In the genomic region with DNA sequence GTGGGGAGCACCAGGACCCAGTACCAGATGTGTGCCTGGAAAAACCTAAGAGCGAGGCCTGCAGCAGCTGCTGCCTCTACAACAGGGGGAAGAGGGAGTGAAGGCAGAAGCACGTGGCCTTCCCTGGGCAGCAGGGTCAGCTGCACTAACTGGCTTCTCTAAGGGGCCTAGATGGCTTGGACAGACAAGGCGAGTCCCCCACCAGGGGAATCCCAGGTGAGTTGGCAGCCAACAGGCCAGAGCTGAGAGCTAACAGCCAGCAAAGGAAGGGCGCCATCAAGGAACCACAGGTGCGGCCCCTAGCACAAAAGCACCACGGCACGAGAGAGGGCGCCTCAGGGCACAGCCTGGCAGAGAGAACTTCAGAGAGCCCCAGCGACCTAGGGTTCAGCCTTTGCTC, we compare ENCODE assay signal across 26 cellular contexts. TPM values are rescaled to one million over a fixed set of nuclear protein-coding genes. Genes with fewer than 3 reads are reported as not detected.
A peak's percentile ranks its signal among the peaks of the same experiment; 100 is the strongest.
DNase-seq lines count a peak whose midpoint lies in the region; ATAC-seq, FAIRE-seq and TF ChIP-seq lines count a peak whose summit lies in the region.
"Had no signal": no experiment of that assay in that cellular context is flagged by ENCODE, and none has a peak within 500 bp of the region (broad histone marks: within the 10 kb centered on the region; RNA-seq: fewer than 3 reads in every experiment).

No MANE protein-coding gene starts in this region.

- no peak overlapping the region for H2AK5ac ChIP-seq in H9 (ENCODE audit: insufficient read length, low read length)

- H3K23ac ChIP-seq in H9 (ENCODE audit: insufficient read length, low read depth, low read length) = no peak overlapping the region

- H3K9ac ChIP-seq in H9 (ENCODE audit: extremely low read depth, insufficient read length, low read length) = no peak overlapping the region
- H3K9ac ChIP-seq in kidney (ENCODE audit: low read length in 2 of 2) = peak overlapping the region in 1 of 2 donors; percentile 15

- no peaks in the 10 kb centered on the region for H3K9me3 Mint-ChIP-seq in H9
- H3K9me3 Mint-ChIP-seq: CD8-positive, alpha-beta T cell had no signal

- H3K27ac ChIP-seq in H9 (ENCODE audit: insufficient read length, low read depth, low read length) (no peak overlapping the region), KOPT-K1 (ENCODE audit: low read depth, low read length, poor library complexity, severe bottlenecking) (peak overlapping the region; percentile 77), kidney (ENCODE audit: low read depth in 2 of 2, low read length in 2 of 2) (peak overlapping the region; percentile 74 to 87), spleen (no peak overlapping the region)
- H3K27ac ChIP-seq: C4-2B, SK-N-MC had no signal

- no peak overlapping the region for H3K4ac ChIP-seq in H9 (ENCODE audit: low read depth, low read length)

- H3K56ac ChIP-seq in H9 (ENCODE audit: insufficient read length, low read depth, low read length) = no peak overlapping the region

- H3K4me3 Mint-ChIP-seq in H9 = no peak overlapping the region
- H3K4me3 Mint-ChIP-seq: B cell; CD8-positive, alpha-beta T cell had no signal

- H3K4me3 ChIP-seq in kidney (ENCODE audit: low read length in 2 of 2) = no peak overlapping the region
- no peak overlapping the region for H3K4me3 ChIP-seq in spleen
- H3K4me3 ChIP-seq: SK-N-MC had no signal

- H3K27ac Mint-ChIP-seq in H9 = peak overlapping the region in 1 of 3 experiments; percentile 93; a peak in 1 of 7 replicates
- H3K27ac Mint-ChIP-seq: B cell; CD8-positive, alpha-beta T cell had no signal

- H2BK15ac ChIP-seq in H9 (ENCODE audit: low read depth, low read length) = 0 out of 2 replicates have a peak overlapping the region, but pooled peaks have one; percentile 38

- H3K27me3 Mint-ChIP-seq in H9 (ENCODE audit: low read depth) = peaks cover 20% of the 10 kb centered on the region

- H3K23me2 ChIP-seq in H9 (ENCODE audit: insufficient read length, low read depth, low read length, poor library complexity, severe bottlenecking) = no peaks in the 10 kb centered on the region

- H3K36me3 ChIP-seq in KOPT-K1 (ENCODE audit: insufficient read depth, low read length) (no peaks in the 10 kb centered on the region), kidney (ENCODE audit: control insufficient read depth in 1 of 2, insufficient read depth in 2 of 2, low read length in 2 of 2) (no peaks in the 10 kb centered on the region), spleen (no peaks in the 10 kb centered on the region)

- H2BK20ac ChIP-seq in H9 (ENCODE audit: low read depth, low read length, poor library complexity, severe bottlenecking) = no peak overlapping the region

- H3K14ac ChIP-seq in H9 (ENCODE audit: insufficient read depth, low read length) = peak overlapping the region; percentile 13; the same call in 1 of the 2 replicates

- H4K8ac ChIP-seq in H9 (replicated peaks; ENCODE audit: insufficient read length, low read depth, low read length) = no peak overlapping the region

- no peak overlapping the region for H2BK120ac ChIP-seq in H9 (ENCODE audit: low read depth, low read length, poor library complexity, severe bottlenecking)

- no peaks in the 10 kb centered on the region for H3K27me3 ChIP-seq in H9 (ENCODE audit: insufficient read depth, low read length)
- H3K27me3 ChIP-seq in spleen (replicated peaks in 1 of 7) = peaks cover 0 to 18% (median 0%) of the 10 kb centered on the region in 7 donors

- H3K4me2 ChIP-seq in H9 (ENCODE audit: insufficient read depth, insufficient read length, low read length) = no peak overlapping the region

- no peak for ATAC-seq in HG02840 (IDR thresholded peaks at IDR 0.05; ENCODE audit: low FRiP score, unreplicated experiment)
- ATAC-seq: CD8-positive, alpha-beta T cell; Panc1 had no signal

- H3K79me1 ChIP-seq in H9 (ENCODE audit: insufficient read depth, low read depth, low read length, poor library complexity, severe bottlenecking) = no peaks in the 10 kb centered on the region

- FAIRE-seq in kidney (lab: Jason Lieb, UNC) = no peak

- H3K9me3 ChIP-seq in H9 (ENCODE audit: control insufficient read depth, low read depth, low read length) (no peaks in the 10 kb centered on the region), KOPT-K1 (ENCODE audit: insufficient read depth, low read length, poor library complexity, severe bottlenecking) (no peaks in the 10 kb centered on the region), kidney (ENCODE audit: control insufficient read depth in 1 of 2, low read length in 2 of 2) (no peaks in the 10 kb centered on the region), spleen (no peaks in the 10 kb centered on the region)

- no peaks in the 10 kb centered on the region for H3K4me1 ChIP-seq in H9 (ENCODE audit: insufficient read depth, low read length)
- H3K4me1 ChIP-seq in kidney (ENCODE audit: control insufficient read depth in 1 of 2, insufficient read depth in 1 of 2, low read depth in 1 of 2, low read length in 2 of 2) = peaks cover 41 to 44% of the 10 kb centered on the region in 2 donors
- no peaks in the 10 kb centered on the region for H3K4me1 ChIP-seq in spleen

- no peak overlapping the region for H2BK12ac ChIP-seq in H9 (ENCODE audit: insufficient read length, low read depth, low read length)

- TF ChIP-seq POLR2A in spleen (IDR thresholded peaks at IDR 0.05) = no peak

- H2BK5ac ChIP-seq in H9 (ENCODE audit: insufficient read length, low read length) = no peak overlapping the region

- WGBS in H9 (ENCODE audit: extremely low coverage, insufficient read length, low lambda C conversion rate) = no CpG with 5 or more reads among the region's 9 CpGs
- WGBS in spleen, 5 donors = 71 to 86% (median 81%) methylated on average over 8 to 9 of the region's 9 CpGs

- peak overlapping the region; percentile 25 for H3K18ac ChIP-seq in H9 (ENCODE audit: insufficient read length, low read depth, low read length)

- no peak overlapping the region for H3T11ph ChIP-seq in H9 (ENCODE audit: low read length)

- TF ChIP-seq CTCF in H9 (conservative IDR thresholded peaks at IDR 0.05) = no peak
- TF ChIP-seq CTCF in kidney (IDR thresholded peaks at IDR 0.05; ENCODE audit: borderline replicate concordance, extremely low read depth, insufficient read depth) = no peak
- TF ChIP-seq CTCF in spleen (IDR thresholded peaks at IDR 0.05 in 8 of 11, conservative IDR thresholded peaks at IDR 0.05 in 3 of 11) = no peak

- intact Hi-C loops in kidney (cut with DNase I) (no loop called here), spleen (cut with DNase I; ENCODE audit: low total_unique reads) (no loop called here)

- DNase-seq in H9 (no peak), kidney (peak; percentile 58), spleen (peak; percentile 54), NCI-H446 treated with DMSO at 0.1 percent for 48 hours (lab: John Stamatoyannopoulos, UW) (no peak)
- no peak for DNase-seq in activated CD8-positive, alpha-beta memory T cell treated with anti-CD3 and anti-CD28 coated beads, Interleukin-2, amount 50 U/mL, for 48 hours
- DNase-seq: CD8-positive, alpha-beta T cell; DMS79 treated with DMSO at 0.1 percent for 48 hours; GF-D8; H7; KBM-7; MM.1S; NCI-H1048; NCI-H1417 treated with DMSO at 0.1 percent for 48 hours; NCI-H1694 treated with DMSO at 0.1 percent for 48 hours; NCI-H2081; NCI-H2227 treated with DMSO at 0.1 percent for 48 hours; NCI-H510A; NCI-H69; SIG-M5 had no signal

- H3K79me2 ChIP-seq in H9 (ENCODE audit: insufficient read depth, low read length) = no peaks in the 10 kb centered on the region

- H4K91ac ChIP-seq in H9 (ENCODE audit: insufficient read length, low read depth, low read length) = no peak overlapping the region

- H4K5ac ChIP-seq in H9 (ENCODE audit: insufficient read length, low read depth, low read length) = no peak overlapping the region

- H3K4me1 Mint-ChIP-seq in H9 = peaks cover 23 to 35% of the 10 kb centered on the region in 2 experiments
- H3K4me1 Mint-ChIP-seq: B cell had no signal

- no peaks in the 10 kb centered on the region for H4K20me1 ChIP-seq in H9 (ENCODE audit: control insufficient read depth, insufficient read depth, insufficient read length)

- H3K36me3 Mint-ChIP-seq in H9 (ENCODE audit: insufficient read depth in 1 of 3, low read depth in 3 of 3) = no peaks in the 10 kb centered on the region
- H3K36me3 Mint-ChIP-seq: CD8-positive, alpha-beta T cell had no signal

- no peak overlapping the region for H2AFZ ChIP-seq in H9 (ENCODE audit: low read length)

RNA-seq across cellular contexts. Expression of a gene that starts 19.8 kb away (rescaled TPM):
- total RNA-seq in H9 (2021) (not detected in 2 replicates), kidney (477 TPM), spleen (10 to 100 TPM in 3 of 7 donors, 1 to 10 TPM in 4; 4.7 to 18.8 (median 8.1) TPM)
- polyA plus RNA-seq in kidney (ENCODE audit: insufficient read depth, low read depth, low replicate concordance) (1,006 TPM), spleen (10 to 100 TPM in 1 of 3 donors, 1 to 10 TPM in 2; 8.4 to 12.7 (median 9.0) TPM)
- total RNA-seq: OCI-LY7 had no signal

Comparison
In these comparisons a context has a peak if more than half of its experiments do, and no peak if none do; other contexts are left out.
1. DNase-seq: peak in kidney (single experiment) and spleen (single experiment); none in H9 (single experiment), NCI-H446 treated with DMSO at 0.1 percent for 48 hours (single experiment) and activated CD8-positive, alpha-beta memory T cell treated with anti-CD3 and anti-CD28 coated beads, Interleukin-2, amount 50 U/mL, for 48 hours (single experiment).
2. H3K27ac ChIP-seq: peak in KOPT-K1 (single experiment) and kidney (2 of 2); none in H9 (single experiment) and spleen (0 of 8).
3. RNA of a gene that starts 19.8 kb away (total RNA-seq): 477 TPM in kidney (single experiment); 4.7 to 18.8 TPM in spleen and not detected in H9; every median in the first group is over 10 times any median in the second.